25 cellular contexts compared by ENCODE assay signal in the genomic region with DNA sequence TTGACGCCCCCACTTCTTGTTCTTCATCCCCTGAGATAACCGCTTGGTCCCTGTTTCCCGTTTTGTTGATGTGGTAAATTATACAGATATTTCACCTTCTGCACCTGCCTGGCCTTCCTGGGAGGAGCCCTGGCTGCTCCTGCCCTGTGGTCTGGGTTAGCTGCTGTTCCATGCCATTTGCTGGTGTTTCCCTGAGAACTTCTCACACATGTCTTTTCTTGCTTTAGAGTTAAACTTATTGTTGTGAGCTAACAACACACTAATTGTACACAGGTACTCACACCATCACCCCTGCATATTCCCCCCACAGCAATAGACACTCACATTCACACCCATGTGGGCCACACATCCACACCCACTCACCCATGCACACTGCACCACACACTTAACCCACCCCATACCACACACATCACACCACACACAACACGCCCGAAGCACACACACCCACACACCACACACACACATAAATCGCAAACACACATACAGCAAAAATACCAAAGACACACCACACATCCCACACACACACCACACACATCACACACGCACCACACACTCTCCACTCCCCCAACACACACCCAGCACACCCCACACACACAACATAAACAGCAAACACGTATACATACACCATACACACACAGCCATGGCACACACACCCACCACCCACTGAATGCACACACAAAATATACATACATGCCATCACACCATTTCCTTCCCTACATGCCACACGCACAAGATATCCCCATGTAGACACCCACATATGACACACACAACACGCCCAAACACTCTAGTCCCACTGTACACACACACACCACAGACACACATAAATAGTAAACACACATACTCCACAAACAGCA. TPM values are rescaled to one million over a fixed set of nuclear protein-coding genes. Genes with fewer than 3 reads are reported as not detected.
A peak's percentile ranks its signal among the peaks of the same experiment; 100 is the strongest.
DNase-seq lines count a peak whose midpoint lies in the region; ATAC-seq and TF ChIP-seq lines count a peak whose summit lies in the region.
"Had no signal": no experiment of that assay in that cellular context is flagged by ENCODE, and none has a peak within 500 bp of the region (broad histone marks: within the 10 kb centered on the region; RNA-seq: fewer than 3 reads in every experiment).

No MANE protein-coding gene starts in this region.

- H3K9me3 Mint-ChIP-seq in CD4-positive, CD25-positive, alpha-beta regulatory T cell, result no peaks in the 10 kb centered on the region
- H3K9me3 Mint-ChIP-seq in CD8-positive, alpha-beta memory T cell, result no peaks in the 10 kb centered on the region
- H3K9me3 Mint-ChIP-seq: activated naive CD4-positive, alpha-beta T cell treated with anti-CD3 and anti-CD28 coated beads, Interleukin-2, amount 10 ng/mL, durations not matched to agents 7 days and 5 days; activated T-cell treated with anti-CD3 and anti-CD28 coated beads, Interleukin-2, amount 50 U/mL, for 72 hours; stimulated activated naive CD8-positive, alpha-beta T cell treated with anti-CD3 and anti-CD28 coated beads, Interleukin-15, Interleukin-2, amounts not matched to agents 100 ng/mL and 50 ng/mL, for 24 hours had no signal

- no peak overlapping the region for H4K8ac ChIP-seq in trophoblast cell (ENCODE audit: low read depth, low read length)

- no peak overlapping the region for H4K91ac ChIP-seq in trophoblast cell (ENCODE audit: low read depth, low read length)

- H2BK5ac ChIP-seq in trophoblast cell (ENCODE audit: low read depth, low read length, poor library complexity), result no peak overlapping the region

- H3K27ac Mint-ChIP-seq in CD4-positive, CD25-positive, alpha-beta regulatory T cell, result no peak overlapping the region
- no peak overlapping the region for H3K27ac Mint-ChIP-seq in CD8-positive, alpha-beta memory T cell
- H3K27ac Mint-ChIP-seq: activated T-cell treated with anti-CD3 and anti-CD28 coated beads, Interleukin-2, amount 50 U/mL, for 72 hours; stimulated activated naive CD8-positive, alpha-beta T cell treated with anti-CD3 and anti-CD28 coated beads, Interleukin-15, Interleukin-2, amounts not matched to agents 100 ng/mL and 50 ng/mL, for 24 hours had no signal

- H3K14ac ChIP-seq in trophoblast cell (ENCODE audit: low read length), result no peak overlapping the region

- peaks cover 64% of the 10 kb centered on the region for H3K4me1 ChIP-seq in CD4-positive, CD25-positive, alpha-beta regulatory T cell (ENCODE audit: control insufficient read depth, insufficient read depth, low read length, poor library complexity, severe bottlenecking)
- H3K4me1 ChIP-seq in CD8-positive, alpha-beta memory T cell (ENCODE audit: insufficient read depth, low read length), result peaks cover 56% of the 10 kb centered on the region
- H3K4me1 ChIP-seq in Peyer's patch (peaks cover 0 to 21% (median 4%) of the 10 kb centered on the region in 4 donors), trophoblast cell (ENCODE audit: control insufficient read depth in 1 of 2, insufficient read depth in 2 of 2, low read length in 2 of 2) (peaks cover 17 to 20% of the 10 kb centered on the region in 2 experiments)
- H3K4me1 ChIP-seq: HAP-1, left ventricle myocardium inferior, tibial artery had no signal

- peak overlapping the region; percentile 85 for H3K4me3 ChIP-seq in CD4-positive, CD25-positive, alpha-beta regulatory T cell (ENCODE audit: low read depth, low read length)
- peak overlapping the region; percentile 72 for H3K4me3 ChIP-seq in CD8-positive, alpha-beta memory T cell (ENCODE audit: low read length)
- H3K4me3 ChIP-seq in Peyer's patch, result peak overlapping the region in 2 of 4 donors; percentile 38 to 46
- H3K4me3 ChIP-seq in trophoblast cell (ENCODE audit: low read depth, low read length), result peak overlapping the region; percentile 42
- H3K4me3 ChIP-seq: HAP-1, left ventricle myocardium inferior, tibial artery had no signal

- H3K36me3 ChIP-seq in CD4-positive, CD25-positive, alpha-beta regulatory T cell (ENCODE audit: control insufficient read depth, insufficient read depth, low read length), result peaks cover 17% of the 10 kb centered on the region
- no peaks in the 10 kb centered on the region for H3K36me3 ChIP-seq in CD8-positive, alpha-beta memory T cell (ENCODE audit: insufficient read depth, low read length)
- H3K36me3 ChIP-seq in Peyer's patch (no peaks in the 10 kb centered on the region), trophoblast cell (ENCODE audit: control insufficient read depth in 1 of 2, insufficient read depth in 2 of 2, low read length in 2 of 2) (no peaks in the 10 kb centered on the region)
- H3K36me3 ChIP-seq: HAP-1, left ventricle myocardium inferior, tibial artery had no signal

- ATAC-seq in CD4-positive, CD25-positive, alpha-beta regulatory T cell (ENCODE audit: low read depth in 2 of 2), result no peak
- ATAC-seq in HG03469 (IDR thresholded peaks at IDR 0.05; ENCODE audit: unreplicated experiment) (no peak), HG02642 (IDR thresholded peaks at IDR 0.05; ENCODE audit: poor library complexity, unreplicated experiment) (no peak)

- CTCF ChIA-PET in CD8-positive, alpha-beta memory T cell (lab: Charles Lee), result no interaction called here

- TF ChIP-seq POLR2A in Peyer's patch (IDR thresholded peaks at IDR 0.05), result no peak

- no peak overlapping the region for H3K9ac ChIP-seq in trophoblast cell (ENCODE audit: low read length)

- peaks cover 11 to 66% (median 37%) of the 10 kb centered on the region in 4 donors for H3K4me1 Mint-ChIP-seq in CD4-positive, CD25-positive, alpha-beta regulatory T cell
- peaks cover 39 to 64% (median 43%) of the 10 kb centered on the region in 3 donors for H3K4me1 Mint-ChIP-seq in CD8-positive, alpha-beta memory T cell

- H3K27ac ChIP-seq in CD4-positive, CD25-positive, alpha-beta regulatory T cell (ENCODE audit: insufficient read depth, low read length, poor library complexity, severe bottlenecking), result peak overlapping the region; percentile 79
- H3K27ac ChIP-seq in CD8-positive, alpha-beta memory T cell (ENCODE audit: low read depth, low read length), result no peak overlapping the region
- H3K27ac ChIP-seq in Peyer's patch, result peak overlapping the region in 3 of 4 donors; percentile 62 to 95 (median 90)
- no peak overlapping the region for H3K27ac ChIP-seq in trophoblast cell (ENCODE audit: low read depth, low read length)
- H3K27ac ChIP-seq: left ventricle myocardium inferior, tibial artery had no signal

- H3K79me1 ChIP-seq in trophoblast cell (ENCODE audit: low read length), result peaks cover 2% of the 10 kb centered on the region

- DNase-seq in CD4-positive, CD25-positive, alpha-beta regulatory T cell, result peak in 1 of 3 donors; percentile 7
- peak in 1 of 5 donors; percentile 40 for DNase-seq in CD8-positive, alpha-beta memory T cell
- no peak for DNase-seq in Peyer's patch
- no peak for DNase-seq in trophoblast cell
- no peak for DNase-seq in DMS 273 (lab: John Stamatoyannopoulos, UW; ENCODE audit: unreplicated experiment)
- DNase-seq: activated CD4-positive, CD25-positive, alpha-beta regulatory T cell; activated naive CD4-positive, alpha-beta T cell treated with anti-CD3 and anti-CD28 coated beads, Interleukin-2, amount 10 ng/mL, durations not matched to agents 7 days and 5 days; effector CD8-positive, alpha-beta T cell; KG1; left ventricle myocardium inferior; NCI-H1436; NCI-H446 treated with DMSO at 0.1 percent for 48 hours; nucleus accumbens; tibial artery had no signal

- no peak for TF ChIP-seq CTCF in Peyer's patch (IDR thresholded peaks at IDR 0.05)

- H4K12ac ChIP-seq in trophoblast cell (ENCODE audit: low read depth, low read length), result no peak overlapping the region

- H3K79me2 ChIP-seq in trophoblast cell (ENCODE audit: control insufficient read depth, insufficient read depth, low read length, poor library complexity), result no peaks in the 10 kb centered on the region

- WGBS in trophoblast cell (ENCODE audit: extremely low coverage, insufficient coverage, insufficient read length), result 100% methylated on average over 4 of the region's 10 CpGs

- no peak overlapping the region for H3K23ac ChIP-seq in trophoblast cell (ENCODE audit: low read length)

- no peak overlapping the region for H3K4ac ChIP-seq in trophoblast cell (ENCODE audit: low read depth, low read length)

- no peaks in the 10 kb centered on the region for H3K27me3 ChIP-seq in CD4-positive, CD25-positive, alpha-beta regulatory T cell (ENCODE audit: control insufficient read depth, insufficient read depth, low read length)
- H3K27me3 ChIP-seq in CD8-positive, alpha-beta memory T cell (ENCODE audit: insufficient read depth, low read length, poor library complexity, severe bottlenecking), result no peaks in the 10 kb centered on the region
- no peaks in the 10 kb centered on the region for H3K27me3 ChIP-seq in Peyer's patch
- H3K27me3 ChIP-seq in trophoblast cell (ENCODE audit: insufficient read depth, low read length), result no peaks in the 10 kb centered on the region
- H3K27me3 ChIP-seq: tibial artery had no signal

- H3K9me3 ChIP-seq in CD4-positive, CD25-positive, alpha-beta regulatory T cell (ENCODE audit: control insufficient read depth in 2 of 2, low read length in 2 of 2), result no peaks in the 10 kb centered on the region
- no peaks in the 10 kb centered on the region for H3K9me3 ChIP-seq in CD8-positive, alpha-beta memory T cell (ENCODE audit: low read length)
- H3K9me3 ChIP-seq in Peyer's patch (no peaks in the 10 kb centered on the region), trophoblast cell (ENCODE audit: insufficient read depth, low read depth, low read length) (peaks cover 4% of the 10 kb centered on the region)
- H3K9me3 ChIP-seq: HAP-1, left ventricle myocardium inferior, tibial artery had no signal

- no peaks in the 10 kb centered on the region for H3K36me3 Mint-ChIP-seq in CD4-positive, CD25-positive, alpha-beta regulatory T cell
- peaks cover 0 to 18% (median 3%) of the 10 kb centered on the region in 3 donors for H3K36me3 Mint-ChIP-seq in CD8-positive, alpha-beta memory T cell

- no peak overlapping the region for H2BK120ac ChIP-seq in trophoblast cell (ENCODE audit: insufficient read depth, low read length, poor library complexity)

- H3K18ac ChIP-seq in trophoblast cell (ENCODE audit: low read length), result no peak overlapping the region

- POLR2A ChIA-PET in CD8-positive, alpha-beta memory T cell (lab: Charles Lee), result no interaction called here

- H2BK12ac ChIP-seq in trophoblast cell (ENCODE audit: low read length), result no peak overlapping the region

- no peak overlapping the region for H2AK5ac ChIP-seq in trophoblast cell (ENCODE audit: low read length)

- H3K4me3 Mint-ChIP-seq in CD4-positive, CD25-positive, alpha-beta regulatory T cell, result no peak overlapping the region
- no peak overlapping the region for H3K4me3 Mint-ChIP-seq in CD8-positive, alpha-beta memory T cell
- H3K4me3 Mint-ChIP-seq: activated naive CD4-positive, alpha-beta T cell treated with anti-CD3 and anti-CD28 coated beads, Interleukin-2, amount 10 ng/mL, durations not matched to agents 7 days and 5 days; stimulated activated naive CD8-positive, alpha-beta T cell treated with anti-CD3 and anti-CD28 coated beads, Interleukin-15, Interleukin-2, amounts not matched to agents 100 ng/mL and 50 ng/mL, for 24 hours had no signal

- peaks cover 5% of the 10 kb centered on the region for H3K27me3 Mint-ChIP-seq in CD4-positive, CD25-positive, alpha-beta regulatory T cell
- no peaks in the 10 kb centered on the region for H3K27me3 Mint-ChIP-seq in CD8-positive, alpha-beta memory T cell
- H3K27me3 Mint-ChIP-seq: activated naive CD4-positive, alpha-beta T cell treated with anti-CD3 and anti-CD28 coated beads, Interleukin-2, amount 10 ng/mL, durations not matched to agents 7 days and 5 days; stimulated activated naive CD8-positive, alpha-beta T cell treated with anti-CD3 and anti-CD28 coated beads, Interleukin-15, Interleukin-2, amounts not matched to agents 100 ng/mL and 50 ng/mL, for 24 hours had no signal

- H2AFZ ChIP-seq in trophoblast cell (ENCODE audit: insufficient read depth, low read length, poor library complexity), result no peak overlapping the region

- no peak overlapping the region for H3K4me2 ChIP-seq in trophoblast cell (ENCODE audit: low read length)

RNA-seq across cellular contexts. Expression of gene ANTXRL, which starts 19.4 kb away (rescaled TPM):
- not detected for total RNA-seq in CD4-positive, CD25-positive, alpha-beta regulatory T cell
- polyA plus RNA-seq in CD4-positive, CD25-positive, alpha-beta regulatory T cell, result under 1 TPM in 1 of 4 donors, not detected in 3; 0.72 TPM
- not detected for total RNA-seq in CD8-positive, alpha-beta memory T cell
- not detected for polyA plus RNA-seq in CD8-positive, alpha-beta memory T cell
- not detected for total RNA-seq in Peyer's patch
- 0.03 and 0.12 TPM in 2 replicates for polyA plus RNA-seq in trophoblast cell (2013)
- total RNA-seq: activated CD8-positive, alpha-beta memory T cell treated with anti-CD3 and anti-CD28 coated beads for 36 hours; activated T-cell treated with anti-CD3 and anti-CD28 coated beads, Interleukin-2, amount 50 U/mL, for 72 hours; bronchial epithelial cell; epithelial cell of proximal tubule; left ventricle myocardium inferior; mesenteric fat pad; renal cortical epithelial cell; T-helper 1 cell treated with Interleukin-12 subunit alpha and Interleukin-12 subunit beta and Interleukin-4 antibody, amounts not matched to agents 30 ng/mL and 1 ng/mL, for 36 hours had no signal

Comparison
In these comparisons a context has a peak if more than half of its experiments do, and no peak if none do; other contexts are left out.
1. H3K27ac ChIP-seq: peak in CD4-positive, CD25-positive, alpha-beta regulatory T cell (single experiment) and Peyer's patch (3 of 4); none in CD8-positive, alpha-beta memory T cell (single experiment) and trophoblast cell (single experiment).